9 cellular contexts compared by ENCODE assay signal in genomic region chr5:59813761-59814562, GRCh38.
DNase-seq lines count a peak whose midpoint lies in the region; ATAC-seq, FAIRE-seq and TF ChIP-seq lines count a peak whose summit lies in the region.
"Had no signal": no experiment of that assay in that cellular context is flagged by ENCODE, and none has a peak within 500 bp of the region (broad histone marks: within the 10 kb centered on the region; RNA-seq: fewer than 3 reads in every experiment).

No MANE protein-coding gene starts in this region.

- H3K4me1 Mint-ChIP-seq in mesothelial cell of epicardium: peaks cover 8% of the 10 kb centered on the region

- no peaks in the 10 kb centered on the region for H3K9me3 Mint-ChIP-seq in mesothelial cell of epicardium

- H3K27me3 Mint-ChIP-seq in mesothelial cell of epicardium (ENCODE audit: low read depth): peaks cover 8% of the 10 kb centered on the region

- no peak overlapping the region for H3K4me3 ChIP-seq in choroid plexus epithelial cell (ENCODE audit: low read depth, low read length)

- peak; percentile 51 for ATAC-seq in GM19463 (IDR thresholded peaks at IDR 0.05; ENCODE audit: unreplicated experiment)

- TF ChIP-seq CTCF in choroid plexus epithelial cell (conservative IDR thresholded peaks at IDR 0.05; ENCODE audit: low read depth, low read length) (peak; percentile 63), mesothelial cell of epicardium (IDR thresholded peaks at IDR 0.05; ENCODE audit: unreplicated experiment) (peak; percentile 69)

- no peaks in the 10 kb centered on the region for H3K36me3 Mint-ChIP-seq in mesothelial cell of epicardium
- H3K36me3 Mint-ChIP-seq: activated naive CD8-positive, alpha-beta T cell had no signal

- H3K4me3 Mint-ChIP-seq in mesothelial cell of epicardium: no peak overlapping the region
- H3K4me3 Mint-ChIP-seq: activated naive CD8-positive, alpha-beta T cell had no signal

- no peak overlapping the region for H3K27ac Mint-ChIP-seq in mesothelial cell of epicardium
- H3K27ac Mint-ChIP-seq: activated naive CD8-positive, alpha-beta T cell had no signal

- FAIRE-seq in HTR-8/SVneo (lab: Jason Lieb, UNC): no peak

- peak; percentile 79 for DNase-seq in DMS53 (lab: John Stamatoyannopoulos, UW)
- peak; percentile 48 for DNase-seq in HTR-8/SVneo (ENCODE audit: insufficient read length, low spot score)
- DNase-seq in OCI-M1 (lab: John Stamatoyannopoulos, UW): peak; percentile 93
- peak; percentile 90 for DNase-seq in choroid plexus epithelial cell (ENCODE audit: low read depth)
- no peak for DNase-seq in mesothelial cell of epicardium (ENCODE audit: low spot score in 2 of 2, unreplicated experiment in 2 of 2)
- DNase-seq in T-helper 9 cell: no peak
- no peak for DNase-seq in NCI-H2171 (lab: John Stamatoyannopoulos, UW)

Comparison
In these comparisons a context has a peak if more than half of its experiments do, and no peak if none do; other contexts are left out.
1. DNase-seq: peak in DMS53 (single experiment), HTR-8/SVneo (single experiment), OCI-M1 (single experiment) and choroid plexus epithelial cell (single experiment); none in mesothelial cell of epicardium (0 of 2), T-helper 9 cell (single experiment) and NCI-H2171 (single experiment).